8 cellular contexts compared by ENCODE assay signal in genomic region chr9:91164724-91165520, GRCh38.
A peak's percentile ranks its signal among the peaks of the same experiment; 100 is the strongest.
DNase-seq lines count a peak whose midpoint lies in the region; ATAC-seq, FAIRE-seq and TF ChIP-seq lines count a peak whose summit lies in the region.

No MANE protein-coding gene starts in this region.

- H3K4me1 ChIP-seq in Loucy (ENCODE audit: insufficient read depth, low read length, poor library complexity, severe bottlenecking) (peaks cover 59% of the 10 kb centered on the region), endothelial cell of umbilical vein (ENCODE audit: control insufficient read depth, extremely low read depth, insufficient read depth, low read length) (peaks cover 15% of the 10 kb centered on the region), transverse colon (peaks cover 7 to 55% (median 22%) of the 10 kb centered on the region in 4 donors), esophagus muscularis mucosa (peaks cover 0 to 6% (median 4%) of the 10 kb centered on the region in 4 donors)

- peak overlapping the region; percentile 65 for H3K4me3 ChIP-seq in Loucy (ENCODE audit: low read length, poor library complexity, severe bottlenecking)
- no peak overlapping the region for H3K4me3 ChIP-seq in endothelial cell of umbilical vein (replicated peaks in 1 of 3; ENCODE audit: insufficient read depth in 1 of 3, low read depth in 1 of 3, low read length in 3 of 3)
- no peak overlapping the region for H3K4me3 ChIP-seq in transverse colon
- no peak overlapping the region for H3K4me3 ChIP-seq in esophagus muscularis mucosa

- no peaks in the 10 kb centered on the region for H3K9me3 Mint-ChIP-seq in activated CD8-positive, alpha-beta T cell treated with anti-CD3 and anti-CD28 coated beads for 36 hours
- H3K9me3 Mint-ChIP-seq in nephron: no peaks in the 10 kb centered on the region

- H3K27me3 ChIP-seq in Loucy (ENCODE audit: insufficient read depth, low read length, poor library complexity, severe bottlenecking) (no peaks in the 10 kb centered on the region), endothelial cell of umbilical vein (ENCODE audit: control insufficient read depth in 2 of 2, insufficient read depth in 2 of 2, low read length in 2 of 2) (no peaks in the 10 kb centered on the region), transverse colon (no peaks in the 10 kb centered on the region), esophagus muscularis mucosa (no peaks in the 10 kb centered on the region)

- peak overlapping the region; percentile 14 for H3K27ac ChIP-seq in endothelial cell of umbilical vein (ENCODE audit: insufficient read depth, low read depth, low read length)
- peak overlapping the region; percentile 61 to 71 (median 66) for H3K27ac ChIP-seq in transverse colon
- no peak overlapping the region for H3K27ac ChIP-seq in esophagus muscularis mucosa (replicated peaks in 1 of 4)

- H3K4me1 Mint-ChIP-seq in activated CD8-positive, alpha-beta T cell treated with anti-CD3 and anti-CD28 coated beads for 36 hours (ENCODE audit: low read depth): peaks cover 61% of the 10 kb centered on the region
- peaks cover 40% of the 10 kb centered on the region for H3K4me1 Mint-ChIP-seq in nephron

- intact Hi-C loops in activated CD8-positive, alpha-beta T cell treated with anti-CD3 and anti-CD28 coated beads for 36 hours (cut with micrococcal nuclease): loop anchor here (2.0 to 5.0 kb wide), 2 partner anchors 16 to 42 kb away; no protein-coding TSS in a partner anchor
- intact Hi-C loops in endothelial cell of umbilical vein (cut with micrococcal nuclease): loop anchor here (1.0 to 5.0 kb wide), 2 partner anchors 28 to 103 kb away; no protein-coding TSS in a partner anchor
- intact Hi-C loops in transverse colon (cut with DNase I; ENCODE audit: low total_unique reads): no loop called here
- intact Hi-C loops in esophagus muscularis mucosa (cut with DNase I): no loop called here

- peaks cover 3% of the 10 kb centered on the region for H3K36me3 Mint-ChIP-seq in activated CD8-positive, alpha-beta T cell treated with anti-CD3 and anti-CD28 coated beads for 36 hours (ENCODE audit: low read depth)
- H3K36me3 Mint-ChIP-seq in nephron (ENCODE audit: low read depth): no peaks in the 10 kb centered on the region

- in situ Hi-C loops in transverse colon (cut with MboI; ENCODE audit: low pct_ligation_motif_present in 1 of 4, low pct_unique_long_range_greater_than_20kb in 1 of 4, low sequenced_read_pairs in 3 of 4): loop anchor here in 1 of 4 donors (25.0 kb wide), 1 partner anchor 103 kb away; no protein-coding TSS in a partner anchor

- POLR2A ChIA-PET in activated CD8-positive, alpha-beta T cell treated with anti-CD3 and anti-CD28 coated beads for 36 hours (lab: Charles Lee): interaction anchor here (0.7 to 7.2 kb wide), 14 partner anchors 11 to 259 kb away, joined by 3 to 87 read pairs (median 5); no protein-coding TSS in a partner anchor
- POLR2A ChIA-PET in endothelial cell of umbilical vein (lab: Charles Lee): no interaction called here

- BruUV-seq in endothelial cell of umbilical vein (replicated peaks; lab: Mats Ljungman, UMichigan): no TSS peak

- H3K79me2 ChIP-seq in Loucy (ENCODE audit: insufficient read depth, low read length): peaks cover 24% of the 10 kb centered on the region; the same call in 1 of the 2 replicates
- H3K79me2 ChIP-seq in endothelial cell of umbilical vein (ENCODE audit: control insufficient read depth, insufficient read depth, low read length): no peaks in the 10 kb centered on the region

- H3K36me3 ChIP-seq in Loucy (ENCODE audit: insufficient read depth, low read length) (no peaks in the 10 kb centered on the region), endothelial cell of umbilical vein (ENCODE audit: control insufficient read depth in 2 of 2, extremely low read depth in 1 of 2, insufficient read depth in 2 of 2, low read length in 2 of 2) (no peaks in the 10 kb centered on the region), transverse colon (no peaks in the 10 kb centered on the region), esophagus muscularis mucosa (no peaks in the 10 kb centered on the region)

- TF ChIP-seq POLR2A in endothelial cell of umbilical vein (IDR thresholded peaks at IDR 0.05; ENCODE audit: low read depth, low read length): no peak
- TF ChIP-seq POLR2A in transverse colon (IDR thresholded peaks at IDR 0.05): no peak
- TF ChIP-seq POLR2A in esophagus muscularis mucosa (IDR thresholded peaks at IDR 0.05; ENCODE audit: low read depth): no peak

- no peak overlapping the region for H2AFZ ChIP-seq in Loucy (ENCODE audit: low read length)
- peak overlapping the region; percentile 48 for H2AFZ ChIP-seq in endothelial cell of umbilical vein (ENCODE audit: low read depth, low read length)

- DNase-seq in COLO829 (ENCODE audit: low spot score): peak; percentile 93
- peak; percentile 94 for DNase-seq in activated CD8-positive, alpha-beta T cell treated with anti-CD3 and anti-CD28 coated beads for 36 hours
- DNase-seq in endothelial cell of umbilical vein (ENCODE audit: low read depth, low spot score): peak; percentile 69
- DNase-seq in transverse colon: peak; percentile 87
- DNase-seq in esophagus muscularis mucosa (ENCODE audit: extremely low spot score): no peak

- 56 to 93% methylated on average over 3 to 21 of the region's 21 CpGs for WGBS in transverse colon (ENCODE audit: low coverage in 1 of 2), 2 donors
- WGBS in esophagus muscularis mucosa: 69% methylated on average over 20 of the region's 21 CpGs

- CTCF ChIA-PET in activated CD8-positive, alpha-beta T cell treated with anti-CD3 and anti-CD28 coated beads for 36 hours (lab: Charles Lee): interaction anchor here (0.9 to 4.5 kb wide), 12 partner anchors 10 to 261 kb away, joined by 3 to 20 read pairs (median 6); partner anchors contain the start of gene NFIL3
- CTCF ChIA-PET in endothelial cell of umbilical vein (lab: Charles Lee): interaction anchor here (0.6 to 1.8 kb wide), 5 partner anchors 29 to 261 kb away, joined by 3 to 7 read pairs (median 4); no protein-coding TSS in a partner anchor

- H3F3A ChIP-seq in Loucy (ENCODE audit: low read depth): peaks cover 16% of the 10 kb centered on the region

- peak overlapping the region; percentile 81 for H3K4me2 ChIP-seq in Loucy (ENCODE audit: low read depth, low read length, poor library complexity, severe bottlenecking)
- H3K4me2 ChIP-seq in endothelial cell of umbilical vein (ENCODE audit: insufficient read depth, low read length): no peak overlapping the region

- FAIRE-seq in endothelial cell of umbilical vein (lab: Jason Lieb, UNC): peak; percentile 96

- TF ChIP-seq CTCF in Loucy (conservative IDR thresholded peaks at IDR 0.05; ENCODE audit: low read length): no peak
- TF ChIP-seq CTCF in activated CD8-positive, alpha-beta T cell treated with anti-CD3 and anti-CD28 coated beads for 36 hours (IDR thresholded peaks at IDR 0.05): no peak
- TF ChIP-seq CTCF in endothelial cell of umbilical vein (IDR thresholded peaks at IDR 0.05; ENCODE audit: extremely low read depth in 1 of 2, insufficient read depth in 1 of 2, low read depth in 1 of 2, low read length in 2 of 2): no peak
- no peak for TF ChIP-seq CTCF in nephron (IDR thresholded peaks at IDR 0.05; ENCODE audit: unreplicated experiment in 3 of 3)
- TF ChIP-seq CTCF in transverse colon (IDR thresholded peaks at IDR 0.05): no peak
- no peak for TF ChIP-seq CTCF in esophagus muscularis mucosa (IDR thresholded peaks at IDR 0.05)

- ATAC-seq in activated CD8-positive, alpha-beta T cell treated with anti-CD3 and anti-CD28 coated beads for 36 hours: peak; percentile 79
- no peak for ATAC-seq in HG02981 (IDR thresholded peaks at IDR 0.05; ENCODE audit: unreplicated experiment)

- H3K9me2 ChIP-seq in Loucy (replicated peaks; ENCODE audit: low read depth, low read length): no peaks in the 10 kb centered on the region

- peak overlapping the region; percentile 96 for H3K27ac Mint-ChIP-seq in activated CD8-positive, alpha-beta T cell treated with anti-CD3 and anti-CD28 coated beads for 36 hours
- H3K27ac Mint-ChIP-seq in nephron: peak overlapping the region; percentile 24 to 69 (median 46)

- H3K9me1 ChIP-seq in endothelial cell of umbilical vein (replicated peaks; ENCODE audit: control insufficient read depth, extremely low read depth, insufficient read depth, low read length): no peaks in the 10 kb centered on the region

- H4K20me1 ChIP-seq in Loucy (ENCODE audit: insufficient read depth, low read length, poor library complexity, severe bottlenecking) (no peaks in the 10 kb centered on the region), endothelial cell of umbilical vein (replicated peaks; ENCODE audit: control insufficient read depth, extremely low read depth, insufficient read depth, low read length) (no peaks in the 10 kb centered on the region)

- dilution Hi-C loops in endothelial cell of umbilical vein (cut with MboI; ENCODE audit: extremely low pct_ligation_motif_present, low sequenced_read_pairs): no loop called here

- no peaks in the 10 kb centered on the region for H3K27me3 Mint-ChIP-seq in activated CD8-positive, alpha-beta T cell treated with anti-CD3 and anti-CD28 coated beads for 36 hours
- H3K27me3 Mint-ChIP-seq in nephron (ENCODE audit: low read depth): peaks cover 4% of the 10 kb centered on the region

- H3K9me3 ChIP-seq in Loucy (ENCODE audit: insufficient read depth, low read depth, low read length): no peaks in the 10 kb centered on the region
- H3K9me3 ChIP-seq in endothelial cell of umbilical vein (replicated peaks; ENCODE audit: control insufficient read depth, insufficient read depth, low read length): no peaks in the 10 kb centered on the region
- no peaks in the 10 kb centered on the region for H3K9me3 ChIP-seq in transverse colon
- H3K9me3 ChIP-seq in esophagus muscularis mucosa: peaks cover 0 to 3% (median 0%) of the 10 kb centered on the region in 4 donors

- peak overlapping the region; percentile 71 for H3K4me3 Mint-ChIP-seq in activated CD8-positive, alpha-beta T cell treated with anti-CD3 and anti-CD28 coated beads for 36 hours
- no peak overlapping the region for H3K4me3 Mint-ChIP-seq in nephron

- TF ChIP-seq EP300 in transverse colon (IDR thresholded peaks at IDR 0.05; ENCODE audit: low read depth) (no peak), esophagus muscularis mucosa (IDR thresholded peaks at IDR 0.05) (no peak)

- H3K9ac ChIP-seq in Loucy (ENCODE audit: low read depth, low read length, poor library complexity, severe bottlenecking): peak overlapping the region; percentile 84
- no peak overlapping the region for H3K9ac ChIP-seq in endothelial cell of umbilical vein (replicated peaks; ENCODE audit: extremely low read depth, insufficient read depth, low read length)

TF ChIP-seq in endothelial cell of umbilical vein, 7 proteins besides CTCF, POLR2A, EP300 and RAD21 (continues in another document):
- TF ChIP-seq JUN (IDR thresholded peaks at IDR 0.05; ENCODE audit: borderline replicate concordance, insufficient read depth, insufficient read length, low read depth) (peak; percentile 30), EZH2 (IDR thresholded peaks at IDR 0.05; ENCODE audit: borderline replicate concordance, low read depth, low read length, severe bottlenecking) (no peak), MAX (IDR thresholded peaks at IDR 0.05; ENCODE audit: insufficient read depth, insufficient read length) (no peak), MYC (IDR thresholded peaks at IDR 0.05; ENCODE audit: low read depth, low read length) (peak; percentile 45)

Comparison
In these comparisons a context has a peak if more than half of its experiments do, and no peak if none do; other contexts are left out.
1. H3K27ac ChIP-seq: peak in endothelial cell of umbilical vein (single experiment) and transverse colon (4 of 4); none in esophagus muscularis mucosa (0 of 4).
2. intact Hi-C loops: an anchor here in activated CD8-positive, alpha-beta T cell treated with anti-CD3 and anti-CD28 coated beads for 36 hours (2.0 to 5.0 kb wide) and endothelial cell of umbilical vein (1.0 to 5.0 kb wide); none called in transverse colon and esophagus muscularis mucosa.